ENCODE assay signal across 21 cellular contexts in the genomic region with DNA sequence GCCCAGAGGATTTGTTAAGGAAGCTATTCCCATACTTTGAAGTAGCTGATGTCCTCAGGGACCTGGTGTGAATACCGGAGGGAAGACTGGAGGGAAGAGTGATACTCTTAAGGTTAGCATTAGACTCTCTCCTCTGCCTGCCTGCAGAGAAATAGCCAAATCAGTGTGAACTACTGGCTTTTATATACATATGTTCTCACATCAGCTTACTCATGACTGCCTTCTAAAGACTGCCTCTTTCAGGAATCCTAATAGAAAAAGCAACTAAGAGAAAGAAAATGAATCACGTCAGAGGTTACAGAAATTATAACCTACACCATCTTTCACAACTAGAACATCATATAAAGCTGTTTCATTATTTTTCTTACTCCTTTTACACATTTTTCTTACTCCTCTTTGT.
DNase-seq lines count a peak whose midpoint lies in the region; ATAC-seq, FAIRE-seq and TF ChIP-seq lines count a peak whose summit lies in the region.
"Had no signal": no experiment of that assay in that cellular context is flagged by ENCODE, and none has a peak within 500 bp of the region (broad histone marks: within the 10 kb centered on the region; RNA-seq: fewer than 3 reads in every experiment).

No MANE protein-coding gene starts in this region.

- no peaks in the 10 kb centered on the region for H4K20me1 ChIP-seq in astrocyte (ENCODE audit: insufficient read depth, low read length)
- H4K20me1 ChIP-seq: BLaER1 treated with 17β-estradiol and CSF1 and Interleukin-3, amounts not matched to agents 10 nM and 100 nM had no signal

- H3K36me3 ChIP-seq in astrocyte (ENCODE audit: insufficient read depth, low read length) = no peaks in the 10 kb centered on the region
- H3K36me3 ChIP-seq: BLaER1 treated with 17β-estradiol and CSF1 and Interleukin-3, amounts not matched to agents 10 nM and 100 nM had no signal

- no peak overlapping the region for H3K4me3 Mint-ChIP-seq in activated CD4-positive, alpha-beta T cell treated with anti-CD3 and anti-CD28 coated beads for 36 hours
- H3K4me3 Mint-ChIP-seq in astrocyte (ENCODE audit: unreplicated experiment) = no peak overlapping the region
- H3K4me3 Mint-ChIP-seq in stimulated activated memory B cell treated with anti-CD40 and anti-IgM and Interleukin-4, amounts not matched to agents 10 μg/mL and 1 μg/mL and 100 μg/mL, for 72 hours = no peak overlapping the region
- H3K4me3 Mint-ChIP-seq: CD8-positive, alpha-beta T cell had no signal

- H3K36me3 Mint-ChIP-seq in activated CD4-positive, alpha-beta T cell treated with anti-CD3 and anti-CD28 coated beads for 36 hours (ENCODE audit: low read depth) = no peaks in the 10 kb centered on the region
- peaks cover 11% of the 10 kb centered on the region for H3K36me3 Mint-ChIP-seq in astrocyte (ENCODE audit: low read depth, unreplicated experiment)
- peaks cover 15% of the 10 kb centered on the region for H3K36me3 Mint-ChIP-seq in stimulated activated memory B cell treated with anti-CD40 and anti-IgM and Interleukin-4, amounts not matched to agents 10 μg/mL and 1 μg/mL and 100 μg/mL, for 72 hours
- H3K36me3 Mint-ChIP-seq: CD8-positive, alpha-beta T cell had no signal

- peak; percentile 53 for ATAC-seq in activated CD4-positive, alpha-beta T cell treated with anti-CD3 and anti-CD28 coated beads for 36 hours
- no peak for ATAC-seq in stimulated activated memory B cell treated with anti-CD40 and anti-IgM and Interleukin-4, amounts not matched to agents 10 μg/mL and 1 μg/mL and 100 μg/mL, for 72 hours
- ATAC-seq in omental fat pad (ENCODE audit: low FRiP score) = no peak
- no peak for ATAC-seq in HG03439 (IDR thresholded peaks at IDR 0.05; ENCODE audit: unreplicated experiment)
- ATAC-seq: CD8-positive, alpha-beta T cell; Right ventricle myocardium inferior had no signal

- H3K27me3 ChIP-seq in astrocyte (ENCODE audit: insufficient read depth, low read length) = peaks cover 2% of the 10 kb centered on the region
- H3K27me3 ChIP-seq: BLaER1 treated with 17β-estradiol and CSF1 and Interleukin-3, amounts not matched to agents 10 nM and 100 nM; SJSA1 had no signal

- H3K9ac ChIP-seq in astrocyte (ENCODE audit: low read length) = no peak overlapping the region
- H3K9ac ChIP-seq: BLaER1 treated with 17β-estradiol and CSF1 and Interleukin-3, amounts not matched to agents 10 nM and 100 nM had no signal

- POLR2A ChIA-PET in activated CD4-positive, alpha-beta T cell treated with anti-CD3 and anti-CD28 coated beads for 36 hours (lab: Charles Lee) = no interaction called here

- H3K4me3 ChIP-seq in astrocyte (ENCODE audit: insufficient read depth, low read depth, low read length) = no peak overlapping the region
- H3K4me3 ChIP-seq: BLaER1 treated with 17β-estradiol and CSF1 and Interleukin-3, amounts not matched to agents 10 nM and 100 nM; SJSA1 had no signal

- TF ChIP-seq CTCF in astrocyte (IDR thresholded peaks at IDR 0.05; ENCODE audit: insufficient read depth, low read depth, low read length) (no peak), omental fat pad (IDR thresholded peaks at IDR 0.05) (no peak)

- CTCF ChIA-PET in activated CD4-positive, alpha-beta T cell treated with anti-CD3 and anti-CD28 coated beads for 36 hours (lab: Charles Lee) = interaction anchor here (1.1 kb wide), 1 partner anchor 462 kb away, joined by 3 read pairs; no protein-coding TSS in a partner anchor

- H3K27ac ChIP-seq in astrocyte (ENCODE audit: low read depth, low read length) (no peak overlapping the region), epithelial cell of prostate (peak overlapping the region; percentile 63)
- H3K27ac ChIP-seq: 22Rv1; BLaER1 treated with 17β-estradiol and CSF1 and Interleukin-3, amounts not matched to agents 10 nM and 100 nM; SJSA1 had no signal

- FAIRE-seq in astrocyte (lab: Jason Lieb, UNC) = no peak

- no peak for DNase-seq in activated CD4-positive, alpha-beta T cell treated with anti-CD3 and anti-CD28 coated beads for 36 hours
- no peak for DNase-seq in activated CD4-positive, alpha-beta T cell treated with anti-CD3 and anti-CD28 coated beads, Interleukin-2, amount 50 U/mL, for 1 hour
- DNase-seq in astrocyte (ENCODE audit: low read depth) (no peak), epithelial cell of prostate (ENCODE audit: low read depth, low spot score) (no peak), NCI-H446 treated with DMSO at 0.1 percent for 48 hours (lab: John Stamatoyannopoulos, UW) (no peak), omental fat pad (ENCODE audit: low spot score) (no peak)
- DNase-seq: ACHN; CD8-positive, alpha-beta T cell; GF-D8; KG1; NCI-H1105; NCI-H2081; NCI-H2171; NCI-H345; NCI-H524 treated with DMSO at 0.1 percent for 48 hours had no signal

- no peaks in the 10 kb centered on the region for H3K9me3 ChIP-seq in astrocyte (ENCODE audit: insufficient read depth, low read depth, low read length)
- H3K9me3 ChIP-seq: BLaER1 treated with 17β-estradiol and CSF1 and Interleukin-3, amounts not matched to agents 10 nM and 100 nM; SJSA1 had no signal

- H2AFZ ChIP-seq in astrocyte (ENCODE audit: low read depth, low read length) = no peak overlapping the region

- no peaks in the 10 kb centered on the region for H3K4me1 ChIP-seq in astrocyte (ENCODE audit: insufficient read depth, low read length)
- H3K4me1 ChIP-seq: BLaER1 treated with 17β-estradiol and CSF1 and Interleukin-3, amounts not matched to agents 10 nM and 100 nM had no signal

- H3K9me3 Mint-ChIP-seq in activated CD4-positive, alpha-beta T cell treated with anti-CD3 and anti-CD28 coated beads for 36 hours (ENCODE audit: low read depth) = peaks cover 1% of the 10 kb centered on the region
- peaks cover 6% of the 10 kb centered on the region for H3K9me3 Mint-ChIP-seq in astrocyte (ENCODE audit: unreplicated experiment)
- H3K9me3 Mint-ChIP-seq in stimulated activated memory B cell treated with anti-CD40 and anti-IgM and Interleukin-4, amounts not matched to agents 10 μg/mL and 1 μg/mL and 100 μg/mL, for 72 hours = peaks cover 3% of the 10 kb centered on the region
- H3K9me3 Mint-ChIP-seq: CD8-positive, alpha-beta T cell had no signal

- no peaks in the 10 kb centered on the region for H3K79me2 ChIP-seq in astrocyte (ENCODE audit: insufficient read depth, low read length)

- H3K27ac Mint-ChIP-seq in activated CD4-positive, alpha-beta T cell treated with anti-CD3 and anti-CD28 coated beads for 36 hours = no peak overlapping the region
- peak overlapping the region; percentile 14 for H3K27ac Mint-ChIP-seq in astrocyte (ENCODE audit: unreplicated experiment)
- peak overlapping the region; percentile 33 for H3K27ac Mint-ChIP-seq in stimulated activated memory B cell treated with anti-CD40 and anti-IgM and Interleukin-4, amounts not matched to agents 10 μg/mL and 1 μg/mL and 100 μg/mL, for 72 hours
- H3K27ac Mint-ChIP-seq: CD8-positive, alpha-beta T cell had no signal

- intact Hi-C loops in activated CD4-positive, alpha-beta T cell treated with anti-CD3 and anti-CD28 coated beads for 36 hours (cut with DNase I, micrococcal nuclease) = no loop called here

- no peaks in the 10 kb centered on the region for H3K27me3 Mint-ChIP-seq in activated CD4-positive, alpha-beta T cell treated with anti-CD3 and anti-CD28 coated beads for 36 hours
- no peaks in the 10 kb centered on the region for H3K27me3 Mint-ChIP-seq in astrocyte (ENCODE audit: low read depth, unreplicated experiment)
- H3K27me3 Mint-ChIP-seq in stimulated activated memory B cell treated with anti-CD40 and anti-IgM and Interleukin-4, amounts not matched to agents 10 μg/mL and 1 μg/mL and 100 μg/mL, for 72 hours = no peaks in the 10 kb centered on the region

- H3K4me1 Mint-ChIP-seq in activated CD4-positive, alpha-beta T cell treated with anti-CD3 and anti-CD28 coated beads for 36 hours = no peaks in the 10 kb centered on the region
- peaks cover 34% of the 10 kb centered on the region for H3K4me1 Mint-ChIP-seq in astrocyte (ENCODE audit: low read depth, unreplicated experiment)
- peaks cover 29% of the 10 kb centered on the region for H3K4me1 Mint-ChIP-seq in stimulated activated memory B cell treated with anti-CD40 and anti-IgM and Interleukin-4, amounts not matched to agents 10 μg/mL and 1 μg/mL and 100 μg/mL, for 72 hours

- H3K4me2 ChIP-seq in astrocyte (ENCODE audit: low read length) = no peak overlapping the region
- H3K4me2 ChIP-seq: BLaER1 treated with 17β-estradiol and CSF1 and Interleukin-3, amounts not matched to agents 10 nM and 100 nM had no signal
